30 cellular contexts compared by ENCODE assay signal in the genomic region with DNA sequence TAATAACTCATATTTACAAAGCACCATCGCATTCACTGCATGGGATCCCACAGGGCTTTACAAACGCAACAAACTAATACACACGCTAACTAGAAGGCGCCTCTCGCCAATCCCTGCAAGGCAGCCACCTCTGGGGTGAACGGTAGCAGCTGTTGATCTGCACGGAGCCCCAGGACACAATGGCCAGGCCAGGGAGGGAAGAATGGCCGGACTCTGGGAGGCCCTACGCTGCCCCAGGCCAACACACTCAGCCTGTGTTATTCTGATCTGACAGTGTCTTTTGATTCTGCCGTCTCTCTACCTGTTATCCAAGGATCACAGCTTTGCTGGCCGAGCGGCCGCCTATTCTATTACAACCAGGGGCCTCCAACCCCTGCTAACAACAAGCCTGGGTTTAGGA. TPM values are rescaled to one million over a fixed set of nuclear protein-coding genes. Genes with fewer than 3 reads are reported as not detected.
"Had no signal": no experiment of that assay in that cellular context is flagged by ENCODE, and none has a peak within 500 bp of the region (broad histone marks: within the 10 kb centered on the region; RNA-seq: fewer than 3 reads in every experiment).

No MANE protein-coding gene starts in this region.

- H3K4me2 ChIP-seq: KMS-11, SK-N-SH had no signal

- H3K9me3 ChIP-seq: SK-N-SH had no signal

- H3K27ac ChIP-seq: KMS-11, RWPE1 had no signal

- H3K4me3 Mint-ChIP-seq: IgD-negative memory B cell had no signal

- H3K9ac ChIP-seq: KMS-11, SK-N-SH had no signal

- H3K36me3 Mint-ChIP-seq: IgD-negative memory B cell had no signal

- H3K27me3 Mint-ChIP-seq: IgD-negative memory B cell had no signal

- H3K4me1 Mint-ChIP-seq: IgD-negative memory B cell had no signal

- H3K4me3 ChIP-seq: K562 had no signal

- DNase-seq: Kasumi-1; MM.1S; NCI-H1092 treated with DMSO at 0.1 percent for 48 hours; NCI-H1436; NCI-H1694 treated with DMSO at 0.1 percent for 48 hours; NCI-H1930; NCI-H2081; NCI-H2107; NCI-H2171; NCI-H226; NCI-H446; NCI-H510A; NCI-H524 treated with DMSO at 0.1 percent for 48 hours; NCI-H69; NCI-H774; NK-92 treated with Interleukin-12 subunit alpha and Interleukin-12 subunit beta, amount 100 ng/mL, for 24 hours; PC-3; SHP77; SK-N-SH; SW 1271 had no signal

- H3K9me3 Mint-ChIP-seq: IgD-negative memory B cell had no signal

- H3K27ac Mint-ChIP-seq: IgD-negative memory B cell had no signal

- ATAC-seq: HepG2, K562, Panc1, PC-3 had no signal

RNA-seq across cellular contexts. Expression of gene HABP2, which starts 41.8 kb away (rescaled TPM):
- total RNA-seq: HT1080, M059J, OCI-LY7, PC-3, SK-MEL-5 had no signal
- polyA plus RNA-seq: IgD-negative memory B cell, K562, SK-N-SH had no signal
